Comparison of ENCODE assay signal across 1 cellular context in the genomic region with DNA sequence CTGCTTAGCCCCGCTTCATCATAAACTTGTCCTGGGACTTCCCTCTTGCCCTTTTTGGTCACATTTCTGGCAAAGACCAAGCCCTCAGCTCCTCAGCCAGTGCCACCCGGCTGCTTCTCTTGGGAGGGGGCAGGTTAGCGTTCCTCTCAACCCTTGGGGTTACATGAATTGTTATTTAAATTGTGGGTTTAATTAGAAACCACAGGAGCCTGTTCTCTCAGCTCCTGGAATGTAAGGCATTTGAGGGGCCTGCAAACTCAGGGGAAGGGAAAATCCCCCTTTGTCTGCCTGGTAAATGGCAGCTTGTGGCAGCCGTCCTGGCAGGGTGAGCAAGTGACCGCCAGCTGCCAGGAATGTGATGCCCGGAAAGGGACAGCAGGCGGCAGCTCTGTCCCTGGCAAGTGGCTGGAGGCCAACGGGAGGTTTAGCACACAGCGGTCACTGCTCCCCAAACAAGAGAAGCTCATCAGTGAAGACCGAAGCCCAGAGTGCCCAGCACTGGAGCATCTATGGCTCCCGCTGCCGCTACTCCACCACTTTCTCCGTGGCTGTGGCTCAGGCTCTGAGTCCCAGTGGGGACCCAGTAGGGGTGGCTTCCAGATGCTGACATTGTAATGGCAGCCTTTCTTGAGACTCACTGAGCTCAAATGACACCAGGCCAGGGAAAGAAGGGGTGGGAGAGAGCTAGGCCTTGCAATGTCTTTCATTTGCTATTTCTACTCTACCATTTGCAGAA.
TF ChIP-seq lines count a peak whose summit lies in the region.

No MANE protein-coding gene starts in this region.

TF ChIP-seq in HepG2, 621 proteins besides CTCF, POLR2A, EP300 and RAD21:
- no peak for TF ChIP-seq ISL2 (CRISPR knock-in tag; IDR thresholded peaks at IDR 0.05)
- TF ChIP-seq NONO (IDR thresholded peaks at IDR 0.05), result no peak
- no peak for TF ChIP-seq NONO (CRISPR knock-in tag; conservative IDR thresholded peaks at IDR 0.05)
- TF ChIP-seq, protein P1, sequence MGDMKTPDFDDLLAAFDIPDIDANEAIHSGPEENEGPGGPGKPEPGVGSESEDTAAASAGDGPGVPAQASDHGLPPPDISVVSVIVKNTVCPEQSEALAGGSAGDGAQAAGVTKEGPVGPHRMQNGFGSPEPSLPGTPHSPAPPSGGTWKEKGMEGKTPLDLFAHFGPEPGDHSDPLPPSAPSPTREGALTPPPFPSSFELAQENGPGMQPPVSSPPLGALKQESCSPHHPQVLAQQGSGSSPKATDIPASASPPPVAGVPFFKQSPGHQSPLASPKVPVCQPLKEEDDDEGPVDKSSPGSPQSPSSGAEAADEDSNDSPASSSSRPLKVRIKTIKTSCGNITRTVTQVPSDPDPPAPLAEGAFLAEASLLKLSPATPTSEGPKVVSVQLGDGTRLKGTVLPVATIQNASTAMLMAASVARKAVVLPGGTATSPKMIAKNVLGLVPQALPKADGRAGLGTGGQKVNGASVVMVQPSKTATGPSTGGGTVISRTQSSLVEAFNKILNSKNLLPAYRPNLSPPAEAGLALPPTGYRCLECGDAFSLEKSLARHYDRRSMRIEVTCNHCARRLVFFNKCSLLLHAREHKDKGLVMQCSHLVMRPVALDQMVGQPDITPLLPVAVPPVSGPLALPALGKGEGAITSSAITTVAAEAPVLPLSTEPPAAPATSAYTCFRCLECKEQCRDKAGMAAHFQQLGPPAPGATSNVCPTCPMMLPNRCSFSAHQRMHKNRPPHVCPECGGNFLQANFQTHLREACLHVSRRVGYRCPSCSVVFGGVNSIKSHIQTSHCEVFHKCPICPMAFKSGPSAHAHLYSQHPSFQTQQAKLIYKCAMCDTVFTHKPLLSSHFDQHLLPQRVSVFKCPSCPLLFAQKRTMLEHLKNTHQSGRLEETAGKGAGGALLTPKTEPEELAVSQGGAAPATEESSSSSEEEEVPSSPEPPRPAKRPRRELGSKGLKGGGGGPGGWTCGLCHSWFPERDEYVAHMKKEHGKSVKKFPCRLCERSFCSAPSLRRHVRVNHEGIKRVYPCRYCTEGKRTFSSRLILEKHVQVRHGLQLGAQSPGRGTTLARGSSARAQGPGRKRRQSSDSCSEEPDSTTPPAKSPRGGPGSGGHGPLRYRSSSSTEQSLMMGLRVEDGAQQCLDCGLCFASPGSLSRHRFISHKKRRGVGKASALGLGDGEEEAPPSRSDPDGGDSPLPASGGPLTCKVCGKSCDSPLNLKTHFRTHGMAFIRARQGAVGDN (CRISPR knock-in tag; IDR thresholded peaks at IDR 0.05), result peak; percentile 52
- TF ChIP-seq, protein P2, sequence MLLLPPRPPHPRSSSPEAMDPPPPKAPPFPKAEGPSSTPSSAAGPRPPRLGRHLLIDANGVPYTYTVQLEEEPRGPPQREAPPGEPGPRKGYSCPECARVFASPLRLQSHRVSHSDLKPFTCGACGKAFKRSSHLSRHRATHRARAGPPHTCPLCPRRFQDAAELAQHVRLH (CRISPR knock-in tag; IDR thresholded peaks at IDR 0.05; ENCODE audit: borderline replicate concordance, low read depth), result no peak
- TF ChIP-seq ZBTB38 (CRISPR knock-in tag; IDR thresholded peaks at IDR 0.05), result peak; percentile 37; the same call in 1 of the 2 replicates
- no peak for TF ChIP-seq ZMYM4 (CRISPR knock-in tag; IDR thresholded peaks at IDR 0.05)
- TF ChIP-seq, protein P3, sequence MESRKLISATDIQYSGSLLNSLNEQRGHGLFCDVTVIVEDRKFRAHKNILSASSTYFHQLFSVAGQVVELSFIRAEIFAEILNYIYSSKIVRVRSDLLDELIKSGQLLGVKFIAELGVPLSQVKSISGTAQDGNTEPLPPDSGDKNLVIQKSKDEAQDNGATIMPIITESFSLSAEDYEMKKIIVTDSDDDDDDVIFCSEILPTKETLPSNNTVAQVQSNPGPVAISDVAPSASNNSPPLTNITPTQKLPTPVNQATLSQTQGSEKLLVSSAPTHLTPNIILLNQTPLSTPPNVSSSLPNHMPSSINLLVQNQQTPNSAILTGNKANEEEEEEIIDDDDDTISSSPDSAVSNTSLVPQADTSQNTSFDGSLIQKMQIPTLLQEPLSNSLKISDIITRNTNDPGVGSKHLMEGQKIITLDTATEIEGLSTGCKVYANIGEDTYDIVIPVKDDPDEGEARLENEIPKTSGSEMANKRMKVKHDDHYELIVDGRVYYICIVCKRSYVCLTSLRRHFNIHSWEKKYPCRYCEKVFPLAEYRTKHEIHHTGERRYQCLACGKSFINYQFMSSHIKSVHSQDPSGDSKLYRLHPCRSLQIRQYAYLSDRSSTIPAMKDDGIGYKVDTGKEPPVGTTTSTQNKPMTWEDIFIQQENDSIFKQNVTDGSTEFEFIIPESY (CRISPR knock-in tag; IDR thresholded peaks at IDR 0.05), result peak; percentile 79
- no peak for TF ChIP-seq ZNF546 (CRISPR knock-in tag; conservative IDR thresholded peaks at IDR 0.05)
- TF ChIP-seq, protein P4, sequence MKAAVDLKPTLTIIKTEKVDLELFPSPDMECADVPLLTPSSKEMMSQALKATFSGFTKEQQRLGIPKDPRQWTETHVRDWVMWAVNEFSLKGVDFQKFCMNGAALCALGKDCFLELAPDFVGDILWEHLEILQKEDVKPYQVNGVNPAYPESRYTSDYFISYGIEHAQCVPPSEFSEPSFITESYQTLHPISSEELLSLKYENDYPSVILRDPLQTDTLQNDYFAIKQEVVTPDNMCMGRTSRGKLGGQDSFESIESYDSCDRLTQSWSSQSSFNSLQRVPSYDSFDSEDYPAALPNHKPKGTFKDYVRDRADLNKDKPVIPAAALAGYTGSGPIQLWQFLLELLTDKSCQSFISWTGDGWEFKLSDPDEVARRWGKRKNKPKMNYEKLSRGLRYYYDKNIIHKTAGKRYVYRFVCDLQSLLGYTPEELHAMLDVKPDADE (CRISPR knock-in tag; IDR thresholded peaks at IDR 0.05), result no peak
- no peak for TF ChIP-seq MEIS1 (CRISPR knock-in tag; IDR thresholded peaks at IDR 0.05; ENCODE audit: borderline replicate concordance)
- 0 out of 2 replicates have a peak, but pooled peaks have one; percentile 58 for TF ChIP-seq HNRNPL (IDR thresholded peaks at IDR 0.05; ENCODE audit: low read depth, low read length)
- 0 out of 2 replicates have a peak, but pooled peaks have one; percentile 17 for TF ChIP-seq ZNF501 (CRISPR knock-in tag; IDR thresholded peaks at IDR 0.05)
